In the genomic region with DNA sequence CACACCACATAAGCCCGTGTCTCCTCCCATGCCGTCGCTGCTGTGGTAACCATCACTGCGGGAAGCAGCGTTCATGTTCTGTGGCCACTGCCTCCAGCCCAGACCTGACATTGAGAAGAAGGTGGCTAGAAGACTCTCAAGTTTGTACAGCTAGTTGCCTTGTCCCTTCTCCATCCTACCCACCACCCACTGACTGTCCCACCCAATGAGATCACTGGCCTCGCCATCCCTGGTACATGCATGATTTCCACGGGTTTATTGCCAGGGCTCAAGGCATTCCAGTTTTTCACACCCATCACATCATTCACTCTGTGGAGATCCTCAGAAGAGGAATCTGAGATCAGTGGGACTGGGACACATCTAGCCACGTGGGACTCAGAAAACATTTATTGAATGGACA, we compare ENCODE assay signal across 17 cellular contexts. TPM values are rescaled to one million over a fixed set of nuclear protein-coding genes. Genes with fewer than 3 reads are reported as not detected.
DNase-seq lines count a peak whose midpoint lies in the region; ATAC-seq, FAIRE-seq and TF ChIP-seq lines count a peak whose summit lies in the region.
"Had no signal": no experiment of that assay in that cellular context is flagged by ENCODE, and none has a peak within 500 bp of the region (broad histone marks: within the 10 kb centered on the region; RNA-seq: fewer than 3 reads in every experiment).

No MANE protein-coding gene starts in this region.

- no peaks in the 10 kb centered on the region for H3K9me3 Mint-ChIP-seq in CD8-positive, alpha-beta memory T cell
- H3K9me3 Mint-ChIP-seq in dendritic cell treated with granulocyte-macrophage colony-stimulating factor and Interleukin-4, amounts not matched to agents 40 ng/mL and 50 ng/mL, for 4 days, result no peaks in the 10 kb centered on the region
- H3K9me3 Mint-ChIP-seq in GM23338, result no peaks in the 10 kb centered on the region
- H3K9me3 Mint-ChIP-seq in MCF 10A (ENCODE audit: unreplicated experiment), result no peaks in the 10 kb centered on the region
- H3K9me3 Mint-ChIP-seq: CD4-positive, CD25-positive, alpha-beta regulatory T cell had no signal

- no peaks in the 10 kb centered on the region for H3K9me3 ChIP-seq in CD8-positive, alpha-beta memory T cell (ENCODE audit: low read length)
- no peaks in the 10 kb centered on the region for H3K9me3 ChIP-seq in IMR-90 (ENCODE audit: control insufficient read depth, insufficient read depth, low read length)
- no peaks in the 10 kb centered on the region for H3K9me3 ChIP-seq in mucosa of descending colon

- H3K79me1 ChIP-seq in IMR-90 (ENCODE audit: low read depth in 1 of 2, low read length in 2 of 2), result peaks cover 37 to 66% of the 10 kb centered on the region in 2 experiments

- no peak overlapping the region for H2BK20ac ChIP-seq in IMR-90 (ENCODE audit: low read depth, low read length)

- H2AFZ ChIP-seq in IMR-90 (replicated peaks; ENCODE audit: low read length, poor library complexity) (peak overlapping the region; percentile 61), GM23338 (no peak overlapping the region)

- no peak for TF ChIP-seq RAD21 in IMR-90 (IDR thresholded peaks at IDR 0.05; ENCODE audit: low read length)

- no peak overlapping the region for H2BK15ac ChIP-seq in IMR-90 (ENCODE audit: low read depth, low read length)

- H3K36me3 ChIP-seq in CD8-positive, alpha-beta memory T cell (ENCODE audit: insufficient read depth, low read length), result peaks cover 18% of the 10 kb centered on the region
- peaks cover 38% of the 10 kb centered on the region for H3K36me3 ChIP-seq in IMR-90 (ENCODE audit: control insufficient read depth, insufficient read depth, low read length)
- no peaks in the 10 kb centered on the region for H3K36me3 ChIP-seq in mucosa of descending colon (ENCODE audit: low read depth)
- H3K36me3 ChIP-seq in GM23338 (ENCODE audit: insufficient read depth), result no peaks in the 10 kb centered on the region

- ATAC-seq in IMR-90 (ENCODE audit: low read depth) (no peak), mucosa of descending colon (peak; percentile 1), GM23338 (no peak), GM18498 (IDR thresholded peaks at IDR 0.05; ENCODE audit: unreplicated experiment) (no peak)

- no peak overlapping the region for H3K4me3 ChIP-seq in CD8-positive, alpha-beta memory T cell (ENCODE audit: low read length)
- H3K4me3 ChIP-seq in IMR-90 (ENCODE audit: insufficient read depth, low read depth, low read length), result no peak overlapping the region
- H3K4me3 ChIP-seq in mucosa of descending colon, result no peak overlapping the region
- H3K4me3 ChIP-seq in GM23338, result no peak overlapping the region

- DNase-seq in CD8-positive, alpha-beta memory T cell, result no peak
- DNase-seq in IMR-90 (no peak), mucosa of descending colon (no peak), H54 (ENCODE audit: insufficient read length, low spot score) (no peak), GM23338 (ENCODE audit: low spot score) (no peak), MCF 10A (ENCODE audit: unreplicated experiment) (no peak)
- DNase-seq: Calu3; CD4-positive, CD25-positive, alpha-beta regulatory T cell; DMS79; KG1; NCI-H1436; NCI-H2029; NCI-H2171; NCI-H748 treated with DMSO at 0.1 percent for 48 hours; SHP77 treated with DMSO at 0.1 percent for 48 hours had no signal

- H3K9me2 ChIP-seq in GM23338 (ENCODE audit: insufficient read depth), result peaks cover 5% of the 10 kb centered on the region; the same call in 1 of the 2 replicates

- no peaks in the 10 kb centered on the region for H3K27me3 Mint-ChIP-seq in CD8-positive, alpha-beta memory T cell
- H3K27me3 Mint-ChIP-seq in dendritic cell treated with granulocyte-macrophage colony-stimulating factor and Interleukin-4, amounts not matched to agents 40 ng/mL and 50 ng/mL, for 4 days, result no peaks in the 10 kb centered on the region
- H3K27me3 Mint-ChIP-seq in GM23338 (ENCODE audit: insufficient read depth, low read depth, poor library complexity) (peaks cover 16% of the 10 kb centered on the region), MCF 10A (ENCODE audit: insufficient read depth, unreplicated experiment) (no peaks in the 10 kb centered on the region)
- H3K27me3 Mint-ChIP-seq: CD4-positive, CD25-positive, alpha-beta regulatory T cell had no signal

- BruUV-seq in IMR-90 (replicated peaks; lab: Mats Ljungman, UMichigan), result no TSS peak
- no TSS peak for BruUV-seq in MCF 10A (replicated peaks; lab: Mats Ljungman, UMichigan)

- peaks cover 0 to 56% (median 7%) of the 10 kb centered on the region in 3 donors for H3K36me3 Mint-ChIP-seq in CD8-positive, alpha-beta memory T cell
- peaks cover 70% of the 10 kb centered on the region for H3K36me3 Mint-ChIP-seq in dendritic cell treated with granulocyte-macrophage colony-stimulating factor and Interleukin-4, amounts not matched to agents 40 ng/mL and 50 ng/mL, for 4 days (ENCODE audit: low read depth)
- H3K36me3 Mint-ChIP-seq in GM23338 (ENCODE audit: low read depth) (no peaks in the 10 kb centered on the region; the same call in 2 of the 3 replicates), MCF 10A (ENCODE audit: insufficient read depth, unreplicated experiment) (peaks cover 44% of the 10 kb centered on the region)

- no peak overlapping the region for H2BK5ac ChIP-seq in IMR-90 (ENCODE audit: low read depth, low read length, poor library complexity, severe bottlenecking)

- WGBS in IMR-90 (ENCODE audit: extremely low coverage in 2 of 2, insufficient read length in 1 of 2), 2 experiments, result 100% methylated on average over 2 of the region's 8 CpGs; no CpG with 5 or more reads in 1 of the 2 experiments

- H3K9ac ChIP-seq in IMR-90 (ENCODE audit: low read depth, low read length), result no peak overlapping the region

- in situ Hi-C loops in IMR-90 (cut with MboI; ENCODE audit: low sequenced_read_pairs), result no loop called here

- no peak overlapping the region for H2AK5ac ChIP-seq in IMR-90 (ENCODE audit: low read depth, low read length)

- H4K91ac ChIP-seq in IMR-90 (ENCODE audit: insufficient read depth, low read depth, low read length), result no peak overlapping the region

- no peak overlapping the region for H3K56ac ChIP-seq in IMR-90 (ENCODE audit: extremely low read depth, insufficient read depth, low read length)

- no peaks in the 10 kb centered on the region for H3K27me3 ChIP-seq in CD8-positive, alpha-beta memory T cell (ENCODE audit: insufficient read depth, low read length, poor library complexity, severe bottlenecking)
- H3K27me3 ChIP-seq in IMR-90 (ENCODE audit: control insufficient read depth, insufficient read depth, low read length) (no peaks in the 10 kb centered on the region), GM23338 (ENCODE audit: insufficient read depth) (no peaks in the 10 kb centered on the region)

- TF ChIP-seq CTCF in IMR-90 (conservative IDR thresholded peaks at IDR 0.05; ENCODE audit: low read depth, low read length) (no peak), mucosa of descending colon (IDR thresholded peaks at IDR 0.05) (no peak), GM23338 (conservative IDR thresholded peaks at IDR 0.05; ENCODE audit: low read depth in 2 of 2) (no peak), MCF 10A (IDR thresholded peaks at IDR 0.05; ENCODE audit: unreplicated experiment) (no peak)

- no peak overlapping the region for H3K14ac ChIP-seq in IMR-90 (replicated peaks; ENCODE audit: low read depth, low read length)

- no peak overlapping the region for H3K4me2 ChIP-seq in IMR-90 (ENCODE audit: low read depth, low read length)
- H3K4me2 ChIP-seq in GM23338, result no peak overlapping the region

- dilution Hi-C loops in IMR-90 (cut with HindIII; ENCODE audit: low sequenced_read_pairs, unreplicated experiment), result no loop called here

- no peak overlapping the region for H3K4me3 Mint-ChIP-seq in CD8-positive, alpha-beta memory T cell
- no peak overlapping the region for H3K4me3 Mint-ChIP-seq in dendritic cell treated with granulocyte-macrophage colony-stimulating factor and Interleukin-4, amounts not matched to agents 40 ng/mL and 50 ng/mL, for 4 days
- H3K4me3 Mint-ChIP-seq in GM23338, result no peak overlapping the region
- H3K4me3 Mint-ChIP-seq in MCF 10A (ENCODE audit: unreplicated experiment), result no peak overlapping the region
- H3K4me3 Mint-ChIP-seq: CD4-positive, CD25-positive, alpha-beta regulatory T cell had no signal

- no peak overlapping the region for H3K18ac ChIP-seq in IMR-90 (ENCODE audit: low read depth, low read length)

- H3K4me1 Mint-ChIP-seq in CD8-positive, alpha-beta memory T cell, result peaks cover 27 to 53% (median 32%) of the 10 kb centered on the region in 3 donors
- H3K4me1 Mint-ChIP-seq in dendritic cell treated with granulocyte-macrophage colony-stimulating factor and Interleukin-4, amounts not matched to agents 40 ng/mL and 50 ng/mL, for 4 days (ENCODE audit: low read depth), result peaks cover 71% of the 10 kb centered on the region
- H3K4me1 Mint-ChIP-seq in GM23338, result peaks cover 4% of the 10 kb centered on the region
- H3K4me1 Mint-ChIP-seq in MCF 10A (ENCODE audit: insufficient read depth, unreplicated experiment), result peaks cover 5% of the 10 kb centered on the region

- FAIRE-seq in H54 (lab: Jason Lieb, UNC), result no peak

- no peak overlapping the region for H2BK120ac ChIP-seq in IMR-90 (ENCODE audit: low read depth, low read length)

- H4K8ac ChIP-seq in IMR-90 (ENCODE audit: low read depth in 2 of 2, low read length in 2 of 2), result no peak overlapping the region

- POLR2A ChIA-PET in CD8-positive, alpha-beta memory T cell (lab: Charles Lee), result no interaction called here
- POLR2A ChIA-PET in IMR-90 (lab: Charles Lee; ENCODE audit: unreplicated experiment), result no interaction called here
- POLR2A ChIA-PET in MCF 10A (lab: Yijun Ruan, JAX), result interaction anchor here (1.5 kb wide), 1 partner anchor 29 kb away, joined by 5 read pairs; no protein-coding TSS in a partner anchor

- no peak overlapping the region for H3K27ac ChIP-seq in CD8-positive, alpha-beta memory T cell (ENCODE audit: low read depth, low read length)
- H3K27ac ChIP-seq in IMR-90 (ENCODE audit: insufficient read depth, low read length) (no peak overlapping the region), GM23338 (ENCODE audit: low read depth) (no peak overlapping the region)

- peaks cover 29% of the 10 kb centered on the region for H3K9me1 ChIP-seq in IMR-90 (ENCODE audit: insufficient read depth, low read length)

- H3K27ac Mint-ChIP-seq in CD8-positive, alpha-beta memory T cell, result peak overlapping the region in 5 of 8 donors; percentile 2 to 60 (median 33)
- H3K27ac Mint-ChIP-seq in dendritic cell treated with granulocyte-macrophage colony-stimulating factor and Interleukin-4, amounts not matched to agents 40 ng/mL and 50 ng/mL, for 4 days, result peak overlapping the region; percentile 30
- H3K27ac Mint-ChIP-seq in GM23338 (no peak overlapping the region), MCF 10A (ENCODE audit: low read depth, unreplicated experiment) (no peak overlapping the region)

- H4K5ac ChIP-seq in IMR-90 (ENCODE audit: low read depth, low read length), result no peak overlapping the region

- no peaks in the 10 kb centered on the region for H3K79me2 ChIP-seq in GM23338 (replicated peaks; ENCODE audit: insufficient read depth)

- no peaks in the 10 kb centered on the region for H3K4me1 ChIP-seq in CD8-positive, alpha-beta memory T cell (ENCODE audit: insufficient read depth, low read length)
- H3K4me1 ChIP-seq in IMR-90 (ENCODE audit: control insufficient read depth, insufficient read depth, low read length) (peaks cover 1% of the 10 kb centered on the region; the same call in 1 of the 2 replicates), mucosa of descending colon (ENCODE audit: low read depth) (peaks cover 9% of the 10 kb centered on the region), GM23338 (ENCODE audit: insufficient read depth) (no peaks in the 10 kb centered on the region)

- no peak overlapping the region for H3K4ac ChIP-seq in IMR-90 (ENCODE audit: low read depth, low read length)

- H3K23ac ChIP-seq in IMR-90 (ENCODE audit: low read depth, low read length), result 0 out of 2 replicates have a peak overlapping the region, but pooled peaks have one; percentile 33

- intact Hi-C loops in IMR-90 (cut with micrococcal nuclease), result no loop called here
- intact Hi-C loops in dendritic cell treated with granulocyte-macrophage colony-stimulating factor and Interleukin-4, amounts not matched to agents 40 ng/mL and 50 ng/mL, for 4 days (cut with micrococcal nuclease), result no loop called here
- intact Hi-C loops in mucosa of descending colon (cut with DNase I, micrococcal nuclease), result no loop called here
- intact Hi-C loops in MCF 10A (cut with micrococcal nuclease), result no loop called here

- TF ChIP-seq POLR2A in IMR-90 (IDR thresholded peaks at IDR 0.05; ENCODE audit: low read depth, low read length) (no peak), H54 (IDR thresholded peaks at IDR 0.05; ENCODE audit: low read depth, low read length) (no peak)

- H3F3A ChIP-seq in GM23338 (replicated peaks; ENCODE audit: low read depth), result no peaks in the 10 kb centered on the region

- CTCF ChIA-PET in CD8-positive, alpha-beta memory T cell (lab: Charles Lee), result interaction anchor here (1.5 kb wide), 1 partner anchor 11 kb away, joined by 4 read pairs; no protein-coding TSS in a partner anchor
- CTCF ChIA-PET in IMR-90 (lab: Yijun Ruan, JAX) (interaction anchor here (0.8 kb wide), 1 partner anchor 89 kb away, joined by 3 read pairs; no protein-coding TSS in a partner anchor), MCF 10A (lab: Yijun Ruan, JAX) (interaction anchor here (0.6 to 1.9 kb wide), 3 partner anchors 17 to 119 kb away, joined by 3 to 8 read pairs (median 4); no protein-coding TSS in a partner anchor)

- peaks cover 60% of the 10 kb centered on the region for H4K20me1 ChIP-seq in IMR-90 (ENCODE audit: insufficient read depth, low read length)
- no peaks in the 10 kb centered on the region for H4K20me1 ChIP-seq in GM23338 (replicated peaks; ENCODE audit: insufficient read depth)

- no peak overlapping the region for H2AK9ac ChIP-seq in IMR-90 (replicated peaks; ENCODE audit: low read depth, low read length, poor library complexity)

RNA-seq across cellular contexts. Expression of a gene that starts 33.0 kb away (rescaled TPM):
- total RNA-seq in CD8-positive, alpha-beta memory T cell, result 100 to 1,000 TPM; 187 to 193 TPM
- polyA plus RNA-seq in CD8-positive, alpha-beta memory T cell, result 125 TPM
- total RNA-seq in IMR-90 (2012; rRNA removed) (695 and 735 TPM in 2 replicates), mucosa of descending colon (1,000 to 10,000 TPM in 1 of 3 donors, 100 to 1,000 TPM in 2; 473 to 1,283 (median 535) TPM), MCF 10A (2022) (416 and 429 TPM in 2 replicates)
- polyA plus RNA-seq in IMR-90 (2012; rRNA removed) (80.7 and 95.1 TPM in 2 replicates), GM23338 (2016; fragmentation: Nextera tagmentation; extraction: Ambion mirVana) (0.91 and 1.1 TPM in 2 replicates)
- polyA plus RNA-seq in IMR-90 (2012; cell fraction: cytosol; rRNA removed), result 22.8 and 36.6 TPM in 2 replicates
- 45.0 and 186 TPM in 2 replicates for polyA plus RNA-seq in IMR-90 (2012; cell fraction: nucleus; rRNA removed; ENCODE audit: low replicate concordance)
- 1.7 and 2.1 TPM in 2 replicates for total RNA-seq in GM23338 (2014; rRNA removed; shearing (Covaris generic))

Comparison
In these comparisons a context has a peak if more than half of its experiments do, and no peak if none do; other contexts are left out.
1. H3K27ac Mint-ChIP-seq: peak in CD8-positive, alpha-beta memory T cell (5 of 8) and dendritic cell treated with granulocyte-macrophage colony-stimulating factor and Interleukin-4, amounts not matched to agents 40 ng/mL and 50 ng/mL, for 4 days (single experiment); none in GM23338 (single experiment) and MCF 10A (single experiment).
2. RNA of a gene that starts 33.0 kb away (total RNA-seq): 695 to 735 TPM in IMR-90, 473 to 1,283 TPM in mucosa of descending colon, 416 to 429 TPM in MCF 10A and 187 to 193 TPM in CD8-positive, alpha-beta memory T cell; 1.7 to 2.1 TPM in GM23338; every median in the first group is over 10 times any median in the second.